15 cellular contexts compared by ENCODE assay signal in genomic region chr18:35073186-35074105, GRCh38. TPM values are rescaled to one million over a fixed set of nuclear protein-coding genes. Genes with fewer than 3 reads are reported as not detected.
DNase-seq lines count a peak whose midpoint lies in the region; ATAC-seq and TF ChIP-seq lines count a peak whose summit lies in the region.
"Had no signal": no experiment of that assay in that cellular context is flagged by ENCODE, and none has a peak within 500 bp of the region (broad histone marks: within the 10 kb centered on the region; RNA-seq: fewer than 3 reads in every experiment).

No MANE protein-coding gene starts in this region.

- WGBS in heart left ventricle, 4 donors: 37 to 51% (median 42%) methylated on average over 3 of the region's 3 CpGs
- WGBS in smooth muscle cell (ENCODE audit: low lambda C conversion rate): 87% methylated on average over 3 of the region's 3 CpGs

- no peaks in the 10 kb centered on the region for H4K20me1 ChIP-seq in smooth muscle cell (ENCODE audit: low read depth)

- no peaks in the 10 kb centered on the region for H3F3A ChIP-seq in smooth muscle cell (ENCODE audit: low read depth)

- intact Hi-C loops in heart left ventricle (cut with DNase I): no loop called here
- intact Hi-C loops in cardiac septum (cut with DNase I): loop anchor here (5.0 kb wide), 1 partner anchor 44 kb away; no protein-coding TSS in a partner anchor
- intact Hi-C loops in ascending aorta (cut with DNase I): no loop called here

- no peak for TF ChIP-seq POLR2A in heart left ventricle (IDR thresholded peaks at IDR 0.05)

- no peaks in the 10 kb centered on the region for H3K9me3 ChIP-seq in heart left ventricle
- no peaks in the 10 kb centered on the region for H3K9me3 ChIP-seq in ascending aorta
- H3K9me3 ChIP-seq in smooth muscle cell (replicated peaks; ENCODE audit: low read depth): no peaks in the 10 kb centered on the region
- H3K9me3 ChIP-seq: HAP-1, ovary had no signal

- no peak overlapping the region for H3K4me2 ChIP-seq in smooth muscle cell
- H3K4me2 ChIP-seq: KMS-11 had no signal

- TF ChIP-seq CTCF in heart left ventricle (IDR thresholded peaks at IDR 0.05) (no peak), ascending aorta (IDR thresholded peaks at IDR 0.05) (no peak), fibroblast of the aortic adventitia (IDR thresholded peaks at IDR 0.05; ENCODE audit: insufficient read depth, low read length) (no peak), smooth muscle cell (IDR thresholded peaks at IDR 0.05; ENCODE audit: borderline replicate concordance, insufficient read depth, poor library complexity, severe bottlenecking) (no peak), foreskin keratinocyte (conservative IDR thresholded peaks at IDR 0.05) (no peak)

- no peak overlapping the region for H3K4me3 ChIP-seq in heart left ventricle
- H3K4me3 ChIP-seq in ascending aorta: no peak overlapping the region
- no peak overlapping the region for H3K4me3 ChIP-seq in fibroblast of the aortic adventitia (ENCODE audit: low read depth, low read length)
- no peak overlapping the region for H3K4me3 ChIP-seq in smooth muscle cell
- H3K4me3 ChIP-seq: HAP-1, ovary had no signal

- H3K36me3 ChIP-seq in heart left ventricle (peaks cover 0 to 15% (median 11%) of the 10 kb centered on the region in 9 donors), ascending aorta (peaks cover 0 to 3% of the 10 kb centered on the region in 2 donors), smooth muscle cell (ENCODE audit: low read depth) (no peaks in the 10 kb centered on the region)
- H3K36me3 ChIP-seq: HAP-1, ovary had no signal

- no peak overlapping the region for H2AFZ ChIP-seq in smooth muscle cell (ENCODE audit: low read depth)

- H3K27me3 ChIP-seq in heart left ventricle (no peaks in the 10 kb centered on the region), ascending aorta (no peaks in the 10 kb centered on the region), smooth muscle cell (ENCODE audit: low read depth) (no peaks in the 10 kb centered on the region), foreskin keratinocyte (no peaks in the 10 kb centered on the region)
- H3K27me3 ChIP-seq: ovary had no signal

- no peaks in the 10 kb centered on the region for H3K79me2 ChIP-seq in smooth muscle cell (ENCODE audit: low read depth)

- DNase-seq in heart left ventricle (no peak), cardiac septum (ENCODE audit: low spot score) (no peak), ascending aorta (ENCODE audit: low spot score in 2 of 2) (no peak), fibroblast of the aortic adventitia (ENCODE audit: low read depth) (peak; percentile 68), smooth muscle cell (lab: John Stamatoyannopoulos, UW; ENCODE audit: unreplicated experiment) (no peak), OCI-M2 (lab: John Stamatoyannopoulos, UW; ENCODE audit: unreplicated experiment) (no peak), foreskin keratinocyte (no peak), DMS79 (lab: John Stamatoyannopoulos, UW) (no peak)
- DNase-seq: activated CD4-positive, alpha-beta T cell treated with anti-CD3 and anti-CD28 coated beads for 48 hours; NCI-H1436 treated with DMSO at 0.1 percent for 48 hours; NCI-H69; ovary; T-helper 9 cell had no signal

- H3K27ac ChIP-seq in heart left ventricle (peak overlapping the region in 11 of 12 donors; percentile 55 to 84 (median 72)), ascending aorta (peak overlapping the region; percentile 43 to 55), smooth muscle cell (ENCODE audit: low read depth) (peak overlapping the region; percentile 42), foreskin keratinocyte (no peak overlapping the region)
- H3K27ac ChIP-seq: KMS-11, ovary had no signal

- ATAC-seq in heart left ventricle (no peak), foreskin keratinocyte (no peak)

- no peak overlapping the region for H3K9ac ChIP-seq in smooth muscle cell (ENCODE audit: low read depth)
- H3K9ac ChIP-seq: KMS-11 had no signal

- H3K4me1 ChIP-seq in heart left ventricle: peaks cover 4 to 85% (median 65%) of the 10 kb centered on the region in 12 donors
- H3K4me1 ChIP-seq in ascending aorta: peaks cover 6 to 40% of the 10 kb centered on the region in 2 donors
- no peaks in the 10 kb centered on the region for H3K4me1 ChIP-seq in smooth muscle cell (ENCODE audit: low read depth)
- H3K4me1 ChIP-seq in foreskin keratinocyte: peaks cover 10% of the 10 kb centered on the region

RNA-seq across cellular contexts. Expression of gene MAPRE2, which starts 32.2 kb away (rescaled TPM):
- total RNA-seq in heart left ventricle: 100 to 1,000 TPM in 8 of 9 donors, 10 to 100 TPM in 1; 80.2 to 190 (median 137) TPM
- polyA plus RNA-seq in heart left ventricle: 100 to 1,000 TPM in 1 of 2 donors, 10 to 100 TPM in 1; 36.4 to 138 TPM
- 164 TPM for total RNA-seq in cardiac septum
- total RNA-seq in ascending aorta: 22.4 TPM
- 44.7 and 87.4 TPM in 2 replicates for total RNA-seq in fibroblast of the aortic adventitia (ENCODE audit: low replicate concordance)
- total RNA-seq in smooth muscle cell: 21.8 and 24.9 TPM in 2 replicates
- polyA plus RNA-seq in smooth muscle cell: 10.5 and 11.2 TPM in 2 replicates
- total RNA-seq in foreskin keratinocyte: 8.0 and 11.0 TPM in 2 replicates
- 4.4 and 4.5 TPM in 2 replicates for polyA plus RNA-seq in foreskin keratinocyte
